Comparison of ENCODE assay signal across 10 cellular contexts in the genomic region with DNA sequence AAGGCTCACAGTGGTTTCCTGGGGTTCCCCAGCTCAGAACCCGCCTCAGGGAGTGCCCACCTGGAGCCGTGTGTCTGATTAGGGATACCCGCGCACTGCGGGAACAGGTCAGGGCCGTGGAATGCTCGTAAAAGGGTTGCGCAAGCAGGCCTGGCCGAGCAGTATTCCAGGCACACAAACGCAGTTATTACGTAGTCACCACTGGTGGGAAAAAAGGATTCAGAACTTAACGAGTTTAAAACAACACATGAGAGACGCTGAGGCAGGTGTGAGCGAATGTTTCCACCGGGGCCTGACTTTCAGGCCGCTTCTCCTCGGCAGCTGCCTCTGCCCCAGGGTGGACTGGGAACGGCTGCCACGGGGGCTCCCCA. TPM values are rescaled to one million over a fixed set of nuclear protein-coding genes. Genes with fewer than 3 reads are reported as not detected.
DNase-seq lines count a peak whose midpoint lies in the region; ATAC-seq and TF ChIP-seq lines count a peak whose summit lies in the region.
"Had no signal": no experiment of that assay in that cellular context is flagged by ENCODE, and none has a peak within 500 bp of the region (broad histone marks: within the 10 kb centered on the region; RNA-seq: fewer than 3 reads in every experiment).

No MANE protein-coding gene starts in this region.

- peaks cover 3% of the 10 kb centered on the region for H3K36me3 Mint-ChIP-seq in CD8-positive, alpha-beta T cell
- no peaks in the 10 kb centered on the region for H3K36me3 Mint-ChIP-seq in nephron progenitor cell (ENCODE audit: low read depth)
- H3K36me3 Mint-ChIP-seq: activated naive CD8-positive, alpha-beta T cell treated with anti-CD3 and anti-CD28 coated beads, Interleukin-2, amount 10 ng/mL, durations not matched to agents 7 days and 5 days had no signal

- TF ChIP-seq CTCF in CD8-positive, alpha-beta T cell (IDR thresholded peaks at IDR 0.05), result no peak
- TF ChIP-seq CTCF in mammary epithelial cell (conservative IDR thresholded peaks at IDR 0.05 in 1 of 2, IDR thresholded peaks at IDR 0.05 in 1 of 2; ENCODE audit: extremely low read depth in 1 of 2, insufficient read depth in 1 of 2, low read depth in 1 of 2, low read length in 2 of 2) (no peak), nephron progenitor cell (IDR thresholded peaks at IDR 0.05) (no peak)

- no peaks in the 10 kb centered on the region for H3K36me3 ChIP-seq in CD8-positive, alpha-beta T cell (ENCODE audit: insufficient read depth, low read length)
- H3K36me3 ChIP-seq in mammary epithelial cell (ENCODE audit: insufficient read depth, low read length), result no peaks in the 10 kb centered on the region
- H3K36me3 ChIP-seq: thoracic aorta had no signal

- H3K4me2 ChIP-seq in mammary epithelial cell (ENCODE audit: insufficient read depth, low read depth, low read length), result peak overlapping the region; percentile 7

- no peak for TF ChIP-seq RAD21 in Ishikawa (IDR thresholded peaks at IDR 0.05; ENCODE audit: low read depth)

- H3K4me3 ChIP-seq in CD8-positive, alpha-beta T cell (ENCODE audit: low read depth, low read length), result peak overlapping the region; percentile 35
- no peak overlapping the region for H3K4me3 ChIP-seq in mammary epithelial cell (replicated peaks in 1 of 3; ENCODE audit: insufficient read depth in 1 of 3, low read depth in 2 of 3, low read length in 3 of 3)
- H3K4me3 ChIP-seq: thoracic aorta had no signal

- in situ Hi-C loops in mammary epithelial cell (cut with MboI; ENCODE audit: low sequenced_read_pairs in 2 of 2), result no loop called here

- peak overlapping the region; percentile 55 for H3K4me3 Mint-ChIP-seq in CD8-positive, alpha-beta T cell
- H3K4me3 Mint-ChIP-seq in nephron progenitor cell, result no peak overlapping the region
- H3K4me3 Mint-ChIP-seq: activated naive CD8-positive, alpha-beta T cell treated with anti-CD3 and anti-CD28 coated beads, Interleukin-2, amount 10 ng/mL, durations not matched to agents 7 days and 5 days had no signal

- POLR2A ChIA-PET in CD8-positive, alpha-beta T cell (lab: Charles Lee), result interaction anchor here (1.0 to 2.2 kb wide), 5 partner anchors 30 to 91 kb away, joined by 3 to 14 read pairs (median 5); partner anchors contain the start of genes PANK4 and PRXL2B

- dilution Hi-C loops in mammary epithelial cell (cut with HindIII; ENCODE audit: low sequenced_read_pairs), result no loop called here

- peaks cover 37% of the 10 kb centered on the region for H3K4me1 Mint-ChIP-seq in CD8-positive, alpha-beta T cell (ENCODE audit: low read depth)
- peaks cover 17% of the 10 kb centered on the region for H3K4me1 Mint-ChIP-seq in nephron progenitor cell

- ATAC-seq in CD8-positive, alpha-beta T cell, result no peak

- CTCF ChIA-PET in CD8-positive, alpha-beta T cell (lab: Charles Lee), result interaction anchor here (1.4 to 1.8 kb wide), 2 partner anchors 30 to 79 kb away, joined by 5 read pairs; no protein-coding TSS in a partner anchor
- CTCF ChIA-PET in mammary epithelial cell (lab: Charles Lee; ENCODE audit: low non-redundant PET), result no interaction called here

- no peaks in the 10 kb centered on the region for H3K27me3 ChIP-seq in CD8-positive, alpha-beta T cell (ENCODE audit: insufficient read depth, low read length)
- no peaks in the 10 kb centered on the region for H3K27me3 ChIP-seq in mammary epithelial cell (ENCODE audit: insufficient read depth, low read length)

- intact Hi-C loops in CD8-positive, alpha-beta T cell (cut with DNase I, micrococcal nuclease), result no loop called here
- intact Hi-C loops in mammary epithelial cell (cut with micrococcal nuclease), result loop anchor here (1.0 kb wide), 1 partner anchor 54 kb away; no protein-coding TSS in a partner anchor

- H4K20me1 ChIP-seq in mammary epithelial cell (ENCODE audit: insufficient read depth, low read length), result peaks cover 4% of the 10 kb centered on the region

- H3K27ac ChIP-seq in CD8-positive, alpha-beta T cell (ENCODE audit: low read depth, low read length), result no peak overlapping the region
- H3K27ac ChIP-seq in mammary epithelial cell (ENCODE audit: insufficient read depth, low read depth, low read length), result no peak overlapping the region
- H3K27ac ChIP-seq: thoracic aorta had no signal

- 5% methylated on average over 13 of the region's 19 CpGs for WGBS in mammary epithelial cell (ENCODE audit: low coverage, missing lambda C conversion rate)

- H3K79me2 ChIP-seq in mammary epithelial cell (ENCODE audit: insufficient read depth, low read length), result no peaks in the 10 kb centered on the region

- peak overlapping the region; percentile 80 for H3K27ac Mint-ChIP-seq in CD8-positive, alpha-beta T cell
- peak overlapping the region; percentile 42 for H3K27ac Mint-ChIP-seq in nephron progenitor cell

- TF ChIP-seq EP300 in Ishikawa (IDR thresholded peaks at IDR 0.05; ENCODE audit: borderline replicate concordance), result no peak

- no peaks in the 10 kb centered on the region for H3K9me3 ChIP-seq in CD8-positive, alpha-beta T cell (ENCODE audit: low read length)
- no peaks in the 10 kb centered on the region for H3K9me3 ChIP-seq in mammary epithelial cell (replicated peaks; ENCODE audit: insufficient read depth, low read length)
- H3K9me3 ChIP-seq: thoracic aorta had no signal

- H3K9me3 Mint-ChIP-seq in CD8-positive, alpha-beta T cell, result no peaks in the 10 kb centered on the region
- H3K9me3 Mint-ChIP-seq in nephron progenitor cell, result peaks cover 4% of the 10 kb centered on the region
- H3K9me3 Mint-ChIP-seq: activated naive CD8-positive, alpha-beta T cell treated with anti-CD3 and anti-CD28 coated beads, Interleukin-2, amount 10 ng/mL, durations not matched to agents 7 days and 5 days had no signal

- H3K9ac ChIP-seq in mammary epithelial cell (ENCODE audit: insufficient read depth, low read length), result no peak overlapping the region

- BruUV-seq in mammary epithelial cell (replicated peaks; lab: Mats Ljungman, UMichigan), result no TSS peak

- H2AFZ ChIP-seq in mammary epithelial cell (ENCODE audit: low read depth, low read length), result no peak overlapping the region

- H3K4me1 ChIP-seq in CD8-positive, alpha-beta T cell (ENCODE audit: insufficient read depth, low read length), result peaks cover 59% of the 10 kb centered on the region
- peaks cover 23% of the 10 kb centered on the region for H3K4me1 ChIP-seq in mammary epithelial cell (ENCODE audit: insufficient read depth, low read length)

- DNase-seq in CD8-positive, alpha-beta T cell, result no peak
- DNase-seq in mammary epithelial cell (peak; percentile 97), nephron progenitor cell (no peak), NCI-H748 (lab: John Stamatoyannopoulos, UW; ENCODE audit: unreplicated experiment) (no peak), iPS-NIHi7 (ENCODE audit: extremely low spot score) (no peak), NCI-H526 treated with DMSO at 0.1 percent for 48 hours (lab: John Stamatoyannopoulos, UW) (no peak), GF-D8 (lab: John Stamatoyannopoulos, UW) (no peak)
- DNase-seq: activated naive CD8-positive, alpha-beta T cell treated with anti-CD3 and anti-CD28 coated beads, Interleukin-2, amount 10 ng/mL, durations not matched to agents 7 days and 5 days had no signal

- H3K27me3 Mint-ChIP-seq in CD8-positive, alpha-beta T cell (ENCODE audit: low read depth), result no peaks in the 10 kb centered on the region
- peaks cover 8% of the 10 kb centered on the region for H3K27me3 Mint-ChIP-seq in nephron progenitor cell (ENCODE audit: low read depth, poor library complexity)
- H3K27me3 Mint-ChIP-seq: activated naive CD8-positive, alpha-beta T cell treated with anti-CD3 and anti-CD28 coated beads, Interleukin-2, amount 10 ng/mL, durations not matched to agents 7 days and 5 days had no signal

TF ChIP-seq in Ishikawa, 13 proteins besides CTCF, POLR2A, EP300 and RAD21 (continues in another document):
- TF ChIP-seq EGR1 (IDR thresholded peaks at IDR 0.05), result no peak
- no peak for TF ChIP-seq ZBTB7A (IDR thresholded peaks at IDR 0.05; ENCODE audit: low read depth)
- TF ChIP-seq, protein P1, sequence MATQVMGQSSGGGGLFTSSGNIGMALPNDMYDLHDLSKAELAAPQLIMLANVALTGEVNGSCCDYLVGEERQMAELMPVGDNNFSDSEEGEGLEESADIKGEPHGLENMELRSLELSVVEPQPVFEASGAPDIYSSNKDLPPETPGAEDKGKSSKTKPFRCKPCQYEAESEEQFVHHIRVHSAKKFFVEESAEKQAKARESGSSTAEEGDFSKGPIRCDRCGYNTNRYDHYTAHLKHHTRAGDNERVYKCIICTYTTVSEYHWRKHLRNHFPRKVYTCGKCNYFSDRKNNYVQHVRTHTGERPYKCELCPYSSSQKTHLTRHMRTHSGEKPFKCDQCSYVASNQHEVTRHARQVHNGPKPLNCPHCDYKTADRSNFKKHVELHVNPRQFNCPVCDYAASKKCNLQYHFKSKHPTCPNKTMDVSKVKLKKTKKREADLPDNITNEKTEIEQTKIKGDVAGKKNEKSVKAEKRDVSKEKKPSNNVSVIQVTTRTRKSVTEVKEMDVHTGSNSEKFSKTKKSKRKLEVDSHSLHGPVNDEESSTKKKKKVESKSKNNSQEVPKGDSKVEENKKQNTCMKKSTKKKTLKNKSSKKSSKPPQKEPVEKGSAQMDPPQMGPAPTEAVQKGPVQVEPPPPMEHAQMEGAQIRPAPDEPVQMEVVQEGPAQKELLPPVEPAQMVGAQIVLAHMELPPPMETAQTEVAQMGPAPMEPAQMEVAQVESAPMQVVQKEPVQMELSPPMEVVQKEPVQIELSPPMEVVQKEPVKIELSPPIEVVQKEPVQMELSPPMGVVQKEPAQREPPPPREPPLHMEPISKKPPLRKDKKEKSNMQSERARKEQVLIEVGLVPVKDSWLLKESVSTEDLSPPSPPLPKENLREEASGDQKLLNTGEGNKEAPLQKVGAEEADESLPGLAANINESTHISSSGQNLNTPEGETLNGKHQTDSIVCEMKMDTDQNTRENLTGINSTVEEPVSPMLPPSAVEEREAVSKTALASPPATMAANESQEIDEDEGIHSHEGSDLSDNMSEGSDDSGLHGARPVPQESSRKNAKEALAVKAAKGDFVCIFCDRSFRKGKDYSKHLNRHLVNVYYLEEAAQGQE (IDR thresholded peaks at IDR 0.05; ENCODE audit: low read depth), result no peak
- TF ChIP-seq FOXM1 (IDR thresholded peaks at IDR 0.05; ENCODE audit: borderline replicate concordance, low read depth), result no peak
- no peak for TF ChIP-seq YY1 (IDR thresholded peaks at IDR 0.05; ENCODE audit: low read depth)
- TF ChIP-seq, protein P2, sequence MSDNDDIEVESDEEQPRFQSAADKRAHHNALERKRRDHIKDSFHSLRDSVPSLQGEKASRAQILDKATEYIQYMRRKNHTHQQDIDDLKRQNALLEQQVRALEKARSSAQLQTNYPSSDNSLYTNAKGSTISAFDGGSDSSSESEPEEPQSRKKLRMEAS (IDR thresholded peaks at IDR 0.05), result no peak
- no peak for TF ChIP-seq TCF12 (IDR thresholded peaks at IDR 0.05; ENCODE audit: low read depth)

RNA-seq across cellular contexts. Expression of gene PLCH2, which starts 18.2 kb away (rescaled TPM):
- total RNA-seq in CD8-positive, alpha-beta T cell, result 10 to 100 TPM; 17.9 to 19.1 TPM
- 100 to 1,000 TPM; 113 to 157 TPM for total RNA-seq in mammary epithelial cell
- 56.2 TPM for polyA plus RNA-seq in mammary epithelial cell
- polyA minus RNA-seq in mammary epithelial cell, result 36.6 TPM

RNA-seq across cellular contexts. Expression of gene PANK4, which starts 32.1 kb away (rescaled TPM):
- 10 to 100 TPM; 44.1 to 44.8 TPM for total RNA-seq in CD8-positive, alpha-beta T cell
- total RNA-seq in mammary epithelial cell, result 10 to 100 TPM; 14.2 to 28.5 TPM
- 14.9 TPM for polyA plus RNA-seq in mammary epithelial cell
- polyA minus RNA-seq in mammary epithelial cell, result 4.1 TPM

RNA-seq across cellular contexts. Expression of gene HES5, which starts 35.8 kb away (rescaled TPM):
- total RNA-seq in CD8-positive, alpha-beta T cell, result not detected
- not detected for total RNA-seq in mammary epithelial cell
- not detected for polyA plus RNA-seq in mammary epithelial cell
- polyA minus RNA-seq in mammary epithelial cell, result not detected
- total RNA-seq: activated naive CD8-positive, alpha-beta T cell treated with anti-CD3 and anti-CD28 coated beads, Interleukin-2, amount 10 ng/mL, durations not matched to agents 7 days and 5 days had no signal

Comparison
In these comparisons a context has a peak if more than half of its experiments do, and no peak if none do; other contexts are left out.
1. RNA of gene PLCH2, which starts 18.2 kb away (total RNA-seq): 113 to 157 TPM in mammary epithelial cell; 17.9 to 19.1 TPM in CD8-positive, alpha-beta T cell; every median in the first group is over 4 times any median in the second.